Comparison of ENCODE assay signal across 25 cellular contexts in the genomic region with DNA sequence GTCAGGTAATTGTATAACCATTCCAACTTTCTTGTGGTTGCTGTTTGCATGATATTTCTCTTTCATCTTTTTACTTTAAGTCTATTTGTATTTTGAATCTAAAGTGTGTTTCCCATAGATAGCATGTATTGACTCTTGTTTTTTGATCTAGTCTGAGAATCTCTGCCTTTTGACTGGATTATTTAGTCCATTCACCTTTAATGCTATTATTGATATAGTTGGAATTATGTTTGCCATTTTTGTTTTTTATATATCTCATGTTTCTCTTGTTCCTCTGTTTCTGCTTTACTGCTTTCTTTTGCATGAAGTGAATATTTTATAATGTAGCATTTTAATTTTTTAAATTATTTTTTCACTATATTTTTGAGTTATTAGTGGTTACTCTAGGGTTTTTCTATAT.
DNase-seq lines count a peak whose midpoint lies in the region; ATAC-seq, FAIRE-seq and TF ChIP-seq lines count a peak whose summit lies in the region.
"Had no signal": no experiment of that assay in that cellular context is flagged by ENCODE, and none has a peak within 500 bp of the region (broad histone marks: within the 10 kb centered on the region; RNA-seq: fewer than 3 reads in every experiment).

No MANE protein-coding gene starts in this region.

- FAIRE-seq in K562 (lab: Jason Lieb, UNC): no peak
- FAIRE-seq in small intestine (lab: Jason Lieb, UNC): peak; percentile 49
- FAIRE-seq: A204.1, A549, D721Med had no signal

- in situ Hi-C loops in K562 (cut with MboI): no loop called here

- H3K4me3 ChIP-seq in K562 (no peak overlapping the region), osteoblast (ENCODE audit: insufficient read depth, low read length) (no peak overlapping the region), small intestine (ENCODE audit: low read depth in 1 of 2, low read length in 2 of 2) (no peak overlapping the region), aorta (ENCODE audit: low read length in 2 of 2) (no peak overlapping the region)
- H3K4me3 ChIP-seq: A549; BLaER1; BLaER1 treated with 17β-estradiol and CSF1 and Interleukin-3, amounts not matched to agents 10 nM and 100 nM had no signal

- H4K20me1 ChIP-seq in K562 (replicated peaks; ENCODE audit: control insufficient read depth, insufficient read depth, low read length): no peaks in the 10 kb centered on the region
- no peaks in the 10 kb centered on the region for H4K20me1 ChIP-seq in osteoblast (ENCODE audit: insufficient read depth, low read length)
- H4K20me1 ChIP-seq: BLaER1; BLaER1 treated with 17β-estradiol and CSF1 and Interleukin-3, amounts not matched to agents 10 nM and 100 nM had no signal

- no peak for TF ChIP-seq RAD21 in K562 (CRISPR knock-in tag; conservative IDR thresholded peaks at IDR 0.05 in 1 of 2, IDR thresholded peaks at IDR 0.05 in 1 of 2)

- no peak overlapping the region for H3K9ac ChIP-seq in K562 (ENCODE audit: insufficient read depth in 1 of 2, low read depth in 2 of 2, low read length in 2 of 2)
- H3K9ac ChIP-seq: BLaER1; BLaER1 treated with 17β-estradiol and CSF1 and Interleukin-3, amounts not matched to agents 10 nM and 100 nM had no signal

- H3K36me3 ChIP-seq in K562 (ENCODE audit: control insufficient read depth, insufficient read depth, low read length): no peaks in the 10 kb centered on the region
- H3K36me3 ChIP-seq in osteoblast (ENCODE audit: insufficient read depth, low read length): no peaks in the 10 kb centered on the region
- no peaks in the 10 kb centered on the region for H3K36me3 ChIP-seq in small intestine (ENCODE audit: control insufficient read depth in 2 of 2, insufficient read depth in 2 of 2, low read length in 2 of 2)
- H3K36me3 ChIP-seq in aorta (ENCODE audit: control insufficient read depth in 1 of 2, insufficient read depth in 2 of 2, low read length in 1 of 2): no peaks in the 10 kb centered on the region
- H3K36me3 ChIP-seq: BE2C; BLaER1; BLaER1 treated with 17β-estradiol and CSF1 and Interleukin-3, amounts not matched to agents 10 nM and 100 nM had no signal

- H3K27me3 ChIP-seq in K562 (ENCODE audit: control insufficient read depth in 2 of 2, insufficient read depth in 2 of 2, low read length in 2 of 2): no peaks in the 10 kb centered on the region
- H3K27me3 ChIP-seq in osteoblast (ENCODE audit: insufficient read depth, low read length): no peaks in the 10 kb centered on the region
- no peaks in the 10 kb centered on the region for H3K27me3 ChIP-seq in small intestine (ENCODE audit: control insufficient read depth in 2 of 2, insufficient read depth in 2 of 2, low read length in 2 of 2)
- no peaks in the 10 kb centered on the region for H3K27me3 ChIP-seq in aorta (ENCODE audit: control insufficient read depth in 1 of 2, insufficient read depth in 2 of 2, low read length in 1 of 2)
- H3K27me3 ChIP-seq: BE2C; BLaER1; BLaER1 treated with 17β-estradiol and CSF1 and Interleukin-3, amounts not matched to agents 10 nM and 100 nM had no signal

- DNase-seq in K562 (ENCODE audit: extremely low read depth in 1 of 4, low spot score in 3 of 4) (no peak), osteoblast (ENCODE audit: insufficient read length, low spot score, missing footprints) (peak; percentile 14), small intestine (no peak), DMS153 (lab: John Stamatoyannopoulos, UW) (no peak), aorta (no peak)
- DNase-seq: 8988T; BE2C; C1 segment of cervical spinal cord; CD4-positive, alpha-beta memory T cell; CD4-positive, alpha-beta T cell; CD8-positive, alpha-beta memory T cell; CD8-positive, alpha-beta T cell; DMS 273 treated with DMSO at 0.1 percent for 48 hours; DMS79; DMS79 treated with DMSO at 0.1 percent for 48 hours; DND-41 had no signal

- no peak for ATAC-seq in K562
- ATAC-seq in aorta (ENCODE audit: low FRiP score): no peak
- no peak for ATAC-seq in GM18517 (IDR thresholded peaks at IDR 0.05; ENCODE audit: unreplicated experiment)
- ATAC-seq: CD8-positive, alpha-beta T cell had no signal

- no peak for TF ChIP-seq POLR2A in K562 (conservative IDR thresholded peaks at IDR 0.05)

- H3K79me2 ChIP-seq in K562 (ENCODE audit: control insufficient read depth, insufficient read depth, low read length) (no peaks in the 10 kb centered on the region), osteoblast (ENCODE audit: insufficient read depth, low read length) (no peaks in the 10 kb centered on the region)

- no peaks in the 10 kb centered on the region for H3K9me1 ChIP-seq in K562 (ENCODE audit: control insufficient read depth, insufficient read depth, low read length)

- CTCF ChIA-PET in K562 (lab: Yijun Ruan, JAX; ENCODE audit: low intra/inter-chr PET ratio): no interaction called here

- H3K27ac ChIP-seq in K562 (ENCODE audit: extremely low read depth, low read depth, low read length) (no peak overlapping the region), osteoblast (ENCODE audit: low read depth, low read length) (no peak overlapping the region), small intestine (ENCODE audit: low read depth in 1 of 2, low read length in 1 of 2) (no peak overlapping the region), aorta (ENCODE audit: low read depth in 1 of 2, low read length in 2 of 2) (no peak overlapping the region)
- H3K27ac ChIP-seq: 22Rv1; A549; BLaER1; BLaER1 treated with 17β-estradiol and CSF1 and Interleukin-3, amounts not matched to agents 10 nM and 100 nM; C4-2B had no signal

- POLR2A ChIA-PET in K562 (lab: Yijun Ruan, JAX): no interaction called here

- TF ChIP-seq EP300 in K562 (IDR thresholded peaks at IDR 0.05; ENCODE audit: low read length): no peak

- intact Hi-C loops in K562 (cut with micrococcal nuclease): loop anchor here (2.0 kb wide), 1 partner anchor 183 kb away; no protein-coding TSS in a partner anchor
- intact Hi-C loops in aorta (cut with DNase I): loop anchor here in 1 of 2 donors (10.0 kb wide), 1 partner anchor 183 kb away; the partner anchor contains the start of gene IGF1

- H3K4me1 ChIP-seq in K562 (replicated peaks in 1 of 2; ENCODE audit: control insufficient read depth in 2 of 2, insufficient read depth in 2 of 2, low read length in 2 of 2) (no peaks in the 10 kb centered on the region), osteoblast (ENCODE audit: insufficient read depth, low read length) (no peaks in the 10 kb centered on the region), small intestine (ENCODE audit: control insufficient read depth in 2 of 2, insufficient read depth in 1 of 2, low read depth in 1 of 2, low read length in 1 of 2) (no peaks in the 10 kb centered on the region), aorta (ENCODE audit: control insufficient read depth in 1 of 2, insufficient read depth in 2 of 2, low read length in 2 of 2) (no peaks in the 10 kb centered on the region)
- H3K4me1 ChIP-seq: BE2C; BLaER1; BLaER1 treated with 17β-estradiol and CSF1 and Interleukin-3, amounts not matched to agents 10 nM and 100 nM; Caco-2 had no signal

- no TSS peak for BruUV-seq in K562 (replicated peaks; lab: Mats Ljungman, UMichigan)

- TF ChIP-seq CTCF in K562 (IDR thresholded peaks at IDR 0.05 in 2 of 3, conservative IDR thresholded peaks at IDR 0.05 in 1 of 3; ENCODE audit: insufficient read depth in 2 of 3, low read depth in 1 of 3, low read length in 3 of 3): no peak
- TF ChIP-seq CTCF in osteoblast (IDR thresholded peaks at IDR 0.05; ENCODE audit: extremely low read depth, low read depth, low read length): no peak

- H3K4me2 ChIP-seq in K562 (ENCODE audit: insufficient read depth, low read length) (no peak overlapping the region), osteoblast (ENCODE audit: insufficient read depth, low read length) (no peak overlapping the region)
- H3K4me2 ChIP-seq: A549; BLaER1; BLaER1 treated with 17β-estradiol and CSF1 and Interleukin-3, amounts not matched to agents 10 nM and 100 nM had no signal

- H3K9me3 ChIP-seq in K562 (replicated peaks; ENCODE audit: control insufficient read depth, insufficient read depth, low read depth, low read length) (no peaks in the 10 kb centered on the region; the same call in none of the 2 replicates), osteoblast (ENCODE audit: low read depth, low read length) (no peaks in the 10 kb centered on the region), small intestine (ENCODE audit: control insufficient read depth, low read depth) (no peaks in the 10 kb centered on the region), aorta (ENCODE audit: control insufficient read depth, low read length) (peaks cover 2% of the 10 kb centered on the region)
- H3K9me3 ChIP-seq: A549, BE2C had no signal

- H2AFZ ChIP-seq in K562 (ENCODE audit: low read depth, low read length) (no peak overlapping the region), osteoblast (ENCODE audit: low read length) (no peak overlapping the region)

TF ChIP-seq in K562, 482 proteins besides CTCF, POLR2A, EP300 and RAD21:
- TF ChIP-seq TARDBP (IDR thresholded peaks at IDR 0.05): no peak
- TF ChIP-seq SRSF7 (optimal IDR thresholded peaks at IDR 0.05; ENCODE audit: low read depth, low read length): no peak
- TF ChIP-seq RBM25 (IDR thresholded peaks at IDR 0.05; ENCODE audit: low read depth, low read length, severe bottlenecking): no peak
- TF ChIP-seq ZNF354B (CRISPR knock-in tag; IDR thresholded peaks at IDR 0.05): peak; percentile 58; the same call in 1 of the 2 replicates
- TF ChIP-seq HDAC1 (IDR thresholded peaks at IDR 0.05): no peak
- TF ChIP-seq CBX2 (IDR thresholded peaks at IDR 0.05; ENCODE audit: insufficient read depth, low read length, poor library complexity, severe bottlenecking): no peak
- peak; percentile 96 for TF ChIP-seq ZNF507 (tag; conservative IDR thresholded peaks at IDR 0.05)
- no peak for TF ChIP-seq HNRNPLL (IDR thresholded peaks at IDR 0.05; ENCODE audit: low read depth, low read length, poor library complexity, severe bottlenecking)
- TF ChIP-seq POLR2AphosphoS5 (IDR thresholded peaks at IDR 0.05; ENCODE audit: control insufficient read depth, insufficient read depth, low read depth, low read length): no peak
- no peak for TF ChIP-seq FOXA1 (IDR thresholded peaks at IDR 0.05; ENCODE audit: borderline replicate concordance)
